In genomic region chr21:17742940-17743592, GRCh38 we compare ENCODE assay signal across 36 cellular contexts.
"Had no signal": no experiment of that assay in that cellular context is flagged by ENCODE, and none has a peak within 500 bp of the region (broad histone marks: within the 10 kb centered on the region; RNA-seq: fewer than 3 reads in every experiment).

No MANE protein-coding gene starts in this region.

- H3K36me3 ChIP-seq: cardiac muscle cell, MG63, Peyer's patch, SJSA1 had no signal

- H3K4me3 ChIP-seq: cardiac muscle cell, MG63, Peyer's patch, SJSA1 had no signal

- H3K27ac ChIP-seq: cardiac muscle cell, Peyer's patch, SJSA1, VCaP had no signal

- ATAC-seq: T-cell, T-helper 17 cell had no signal

- H3K9ac ChIP-seq: SK-N-SH had no signal

- H3K9me3 ChIP-seq: MG63, Peyer's patch, SJSA1, SK-N-SH had no signal

- H3K9me3 Mint-ChIP-seq: central memory CD8-positive, alpha-beta T cell had no signal

- H3K27me3 Mint-ChIP-seq: activated B cell treated with CpG ODN at 0.5 μM for 24 hours; activated CD4-positive, alpha-beta memory T cell treated with anti-CD3 and anti-CD28 coated beads for 36 hours; activated CD4-positive, alpha-beta T cell treated with anti-CD3 and anti-CD28 coated beads, Interleukin-2, amount 10 ng/mL, durations not matched to agents 7 days and 5 days; activated naive CD8-positive, alpha-beta T cell treated with anti-CD3 and anti-CD28 coated beads for 36 hours; central memory CD8-positive, alpha-beta T cell; T-cell; T-helper 17 cell had no signal

- H3K27me3 ChIP-seq: cardiac muscle cell, MG63, Peyer's patch, SJSA1 had no signal

- H3K4me2 ChIP-seq: SK-N-SH had no signal

- H3K4me1 ChIP-seq: Peyer's patch, SJSA1 had no signal

- H3K4me3 Mint-ChIP-seq: activated B cell treated with CpG ODN at 0.5 μM for 24 hours; activated CD4-positive, alpha-beta memory T cell treated with anti-CD3 and anti-CD28 coated beads for 36 hours; activated CD4-positive, alpha-beta T cell treated with anti-CD3 and anti-CD28 coated beads, Interleukin-2, amount 10 ng/mL, durations not matched to agents 7 days and 5 days; activated naive CD8-positive, alpha-beta T cell treated with anti-CD3 and anti-CD28 coated beads for 36 hours; central memory CD8-positive, alpha-beta T cell; T-cell; T-helper 17 cell had no signal

- DNase-seq: activated B cell treated with CpG ODN at 0.5 μM for 24 hours; activated CD4-positive, alpha-beta memory T cell treated with anti-CD3 and anti-CD28 coated beads for 36 hours; activated CD4-positive, alpha-beta T cell treated with anti-CD3 and anti-CD28 coated beads, Interleukin-2, amount 10 ng/mL, durations not matched to agents 7 days and 5 days; activated CD8-positive, alpha-beta memory T cell treated with anti-CD3 and anti-CD28 coated beads, Interleukin-2, amount 50 U/mL, for 4 hours; activated effector memory CD4-positive, alpha-beta T cell treated with anti-CD3 and anti-CD28 coated beads, Interleukin-2, amount 50 U/mL, for 16 hours; activated naive CD4-positive, alpha-beta T cell; activated naive CD4-positive, alpha-beta T cell treated with anti-CD3 and anti-CD28 coated beads, Interleukin-2, amount 50 U/mL, for 16 hours; activated naive CD8-positive, alpha-beta T cell treated with anti-CD3 and anti-CD28 coated beads for 36 hours; activated T-cell treated with anti-CD3 and anti-CD28 coated beads for 4 hours; activated T-cell treated with anti-CD3 and anti-CD28 coated beads, Interleukin-2, amount 50 U/mL, for 48 hours; amniotic stem cell; aorta; Kasumi-1; KBM-7; MG63; MV-4-11; NCI-H1092; NCI-H1436 treated with DMSO at 0.1 percent for 48 hours; NCI-H1694 treated with DMSO at 0.1 percent for 48 hours; NCI-H2029; NCI-H2171; NCI-H226; NCI-H446 treated with DMSO at 0.1 percent for 48 hours; NCI-H524; NCI-H69; NCI-H82; Peyer's patch; RPMI8226; SHP77 treated with DMSO at 0.1 percent for 48 hours; SK-N-SH; T-cell; T-helper 17 cell had no signal

- H3K27ac Mint-ChIP-seq: activated B cell treated with CpG ODN at 0.5 μM for 24 hours; activated CD4-positive, alpha-beta memory T cell treated with anti-CD3 and anti-CD28 coated beads for 36 hours; activated CD4-positive, alpha-beta T cell treated with anti-CD3 and anti-CD28 coated beads, Interleukin-2, amount 10 ng/mL, durations not matched to agents 7 days and 5 days; activated naive CD8-positive, alpha-beta T cell treated with anti-CD3 and anti-CD28 coated beads for 36 hours; T-cell; T-helper 17 cell had no signal

- H3K4me1 Mint-ChIP-seq: activated B cell treated with CpG ODN at 0.5 μM for 24 hours; central memory CD8-positive, alpha-beta T cell had no signal
